ENCODE assay signal across 22 cellular contexts in the genomic region with DNA sequence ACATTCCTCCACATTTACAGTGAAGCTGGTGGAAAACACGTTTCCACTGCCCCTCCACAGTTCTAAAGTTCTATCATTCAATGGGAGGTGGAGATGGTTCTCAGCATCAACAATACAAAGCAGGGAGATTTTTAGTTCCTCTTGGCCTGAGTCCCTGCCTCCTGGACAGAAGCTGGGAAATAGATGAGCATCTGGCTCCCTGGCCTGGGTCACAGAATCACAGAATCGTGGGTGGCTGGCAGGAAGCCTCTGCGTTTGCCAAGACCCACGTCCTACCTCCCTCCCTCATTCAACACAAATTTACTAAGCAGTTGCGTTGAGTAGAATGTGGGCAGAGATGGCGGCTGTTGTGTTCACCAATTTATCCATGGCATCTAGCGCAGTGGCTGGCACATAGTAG. TPM values are rescaled to one million over a fixed set of nuclear protein-coding genes. Genes with fewer than 3 reads are reported as not detected.
A peak's percentile ranks its signal among the peaks of the same experiment; 100 is the strongest.
DNase-seq lines count a peak whose midpoint lies in the region; ATAC-seq and TF ChIP-seq lines count a peak whose summit lies in the region.
"Had no signal": no experiment of that assay in that cellular context is flagged by ENCODE, and none has a peak within 500 bp of the region (broad histone marks: within the 10 kb centered on the region; RNA-seq: fewer than 3 reads in every experiment).

No MANE protein-coding gene starts in this region.

- no peak for DNase-seq in activated T-cell treated with anti-CD3 and anti-CD28 coated beads, Interleukin-2, amount 50 U/mL, for 24 hours
- DNase-seq in activated T-cell treated with anti-CD3 and anti-CD28 coated beads, Interleukin-2, amount 50 U/mL, for 4 hours = no peak
- DNase-seq in activated naive CD4-positive, alpha-beta T cell treated with anti-CD3 and anti-CD28 coated beads, Interleukin-2, amount 50 U/mL, for 72 hours (ENCODE audit: low spot score in 2 of 2) = no peak
- no peak for DNase-seq in mesendoderm
- DNase-seq: ACHN; activated gamma-delta T cell; CD4-positive, alpha-beta T cell; DMS53; endodermal cell; GF-D8; NCI-H1694; Peyer's patch; thyroid gland had no signal

- no peak overlapping the region for H3K4me2 ChIP-seq in mesendoderm (ENCODE audit: low read length)

- no peak for TF ChIP-seq CTCF in HEK293 (tag by site-specific recombination; IDR thresholded peaks at IDR 0.05)

- H3K27ac ChIP-seq in HEK293 (ENCODE audit: extremely low read depth, low read depth, low read length) (no peak overlapping the region), muscle layer of duodenum (ENCODE audit: low read length) (peak overlapping the region; percentile 9), mesendoderm (ENCODE audit: low read depth, low read length) (no peak overlapping the region)
- H3K27ac ChIP-seq: parathyroid adenoma, SJSA1, thyroid gland had no signal

- POLR2A ChIA-PET in HEK293 (lab: Yijun Ruan, JAX) = no interaction called here

- no peaks in the 10 kb centered on the region for H3K79me1 ChIP-seq in mesendoderm (ENCODE audit: low read length)

- H3K27me3 ChIP-seq in muscle layer of duodenum (ENCODE audit: low read depth, low read length) (no peaks in the 10 kb centered on the region), mesendoderm (ENCODE audit: insufficient read depth, low read length, poor library complexity) (no peaks in the 10 kb centered on the region)
- H3K27me3 ChIP-seq: Peyer's patch, thyroid gland had no signal

- no CpG with 5 or more reads among the region's 7 CpGs for WGBS in mesendoderm (ENCODE audit: extremely low coverage, insufficient coverage, low lambda C conversion rate)

- ATAC-seq in activated T-cell treated with anti-CD3 and anti-CD28 coated beads, Interleukin-2, amount 50 U/mL, for 4 hours = no peak
- no peak for ATAC-seq in activated naive CD4-positive, alpha-beta T cell treated with anti-CD3 and anti-CD28 coated beads, Interleukin-2, amount 50 U/mL, for 72 hours
- ATAC-seq in HG02938 (IDR thresholded peaks at IDR 0.05; ENCODE audit: unreplicated experiment) (no peak), GM18907 (IDR thresholded peaks at IDR 0.05; ENCODE audit: unreplicated experiment) (no peak)

- no peaks in the 10 kb centered on the region for H3K79me2 ChIP-seq in mesendoderm (ENCODE audit: control insufficient read depth, insufficient read depth, low read length)
- H3K79me2 ChIP-seq: parathyroid adenoma had no signal

- H2AK5ac ChIP-seq in mesendoderm (ENCODE audit: low read length) = no peak overlapping the region

- no peaks in the 10 kb centered on the region for H3K36me3 Mint-ChIP-seq in activated T-cell treated with anti-CD3 and anti-CD28 coated beads, Interleukin-2, amount 50 U/mL, for 24 hours (ENCODE audit: low read depth)
- no peaks in the 10 kb centered on the region for H3K36me3 Mint-ChIP-seq in activated T-cell treated with anti-CD3 and anti-CD28 coated beads, Interleukin-2, amount 50 U/mL, for 4 hours (ENCODE audit: insufficient read depth)
- H3K36me3 Mint-ChIP-seq in activated naive CD4-positive, alpha-beta T cell treated with anti-CD3 and anti-CD28 coated beads, Interleukin-2, amount 50 U/mL, for 72 hours = no peaks in the 10 kb centered on the region
- H3K36me3 Mint-ChIP-seq: natural killer cell treated with Interleukin-12 subunit alpha and Interleukin-12 subunit beta and Interleukin-15 and Interleukin-18, amount 100 ng/mL, for 72 hours; stimulated activated effector memory CD8-positive, alpha-beta T cell treated with anti-CD3 and anti-CD28 coated beads, Interleukin-12 subunit alpha, Interleukin-12 subunit beta, amount 100 ng/mL, for 72 hours had no signal

- H3K4me1 Mint-ChIP-seq in activated T-cell treated with anti-CD3 and anti-CD28 coated beads, Interleukin-2, amount 50 U/mL, for 24 hours (ENCODE audit: low read depth) = peaks cover 11% of the 10 kb centered on the region
- H3K4me1 Mint-ChIP-seq in activated T-cell treated with anti-CD3 and anti-CD28 coated beads, Interleukin-2, amount 50 U/mL, for 4 hours (ENCODE audit: low read depth) = peaks cover 7% of the 10 kb centered on the region
- H3K4me1 Mint-ChIP-seq: endodermal cell had no signal

- H3K9me3 Mint-ChIP-seq in activated T-cell treated with anti-CD3 and anti-CD28 coated beads, Interleukin-2, amount 50 U/mL, for 24 hours = no peaks in the 10 kb centered on the region
- no peaks in the 10 kb centered on the region for H3K9me3 Mint-ChIP-seq in activated T-cell treated with anti-CD3 and anti-CD28 coated beads, Interleukin-2, amount 50 U/mL, for 4 hours
- no peaks in the 10 kb centered on the region for H3K9me3 Mint-ChIP-seq in activated naive CD4-positive, alpha-beta T cell treated with anti-CD3 and anti-CD28 coated beads, Interleukin-2, amount 50 U/mL, for 72 hours
- H3K9me3 Mint-ChIP-seq: CD4-positive, alpha-beta T cell; endodermal cell; IgD-negative memory B cell; natural killer cell treated with Interleukin-12 subunit alpha and Interleukin-12 subunit beta and Interleukin-15 and Interleukin-18, amount 100 ng/mL, for 72 hours; stimulated activated effector memory CD8-positive, alpha-beta T cell treated with anti-CD3 and anti-CD28 coated beads, Interleukin-12 subunit alpha, Interleukin-12 subunit beta, amount 100 ng/mL, for 72 hours had no signal

- H3K4me1 ChIP-seq in HEK293 (ENCODE audit: control insufficient read depth, insufficient read depth, low read length) = no peaks in the 10 kb centered on the region
- H3K4me1 ChIP-seq in muscle layer of duodenum (ENCODE audit: control insufficient read depth in 1 of 2, insufficient read depth in 2 of 2, low read length in 2 of 2) = peaks cover 14 to 15% of the 10 kb centered on the region in 2 donors
- H3K4me1 ChIP-seq in mesendoderm (ENCODE audit: control insufficient read depth, low read depth, low read length) = no peaks in the 10 kb centered on the region
- H3K4me1 ChIP-seq: thyroid gland had no signal

- H2BK120ac ChIP-seq in mesendoderm (ENCODE audit: low read depth, low read length) = no peak overlapping the region

- H3K9ac ChIP-seq in mesendoderm (ENCODE audit: low read length) = no peak overlapping the region
- H3K9ac ChIP-seq: parathyroid adenoma had no signal

- H3K18ac ChIP-seq in mesendoderm (ENCODE audit: low read length) = no peak overlapping the region

- no peak overlapping the region for H3K23ac ChIP-seq in mesendoderm (ENCODE audit: low read length)

- H4K8ac ChIP-seq in mesendoderm (ENCODE audit: low read depth, low read length) = no peak overlapping the region

- peak overlapping the region; percentile 29 for H3K27ac Mint-ChIP-seq in activated T-cell treated with anti-CD3 and anti-CD28 coated beads, Interleukin-2, amount 50 U/mL, for 24 hours
- H3K27ac Mint-ChIP-seq in activated naive CD4-positive, alpha-beta T cell treated with anti-CD3 and anti-CD28 coated beads, Interleukin-2, amount 50 U/mL, for 72 hours = peak overlapping the region; percentile 22 to 62
- H3K27ac Mint-ChIP-seq: CD4-positive, alpha-beta T cell; endodermal cell; IgD-negative memory B cell; natural killer cell treated with Interleukin-12 subunit alpha and Interleukin-12 subunit beta and Interleukin-15 and Interleukin-18, amount 100 ng/mL, for 72 hours; stimulated activated effector memory CD8-positive, alpha-beta T cell treated with anti-CD3 and anti-CD28 coated beads, Interleukin-12 subunit alpha, Interleukin-12 subunit beta, amount 100 ng/mL, for 72 hours had no signal

- H3K36me3 ChIP-seq in HEK293 (ENCODE audit: control insufficient read depth in 2 of 2, insufficient read depth in 1 of 2, low read length in 2 of 2) (no peaks in the 10 kb centered on the region), muscle layer of duodenum (ENCODE audit: control insufficient read depth in 1 of 2, insufficient read depth in 2 of 2, low read length in 2 of 2) (no peaks in the 10 kb centered on the region), mesendoderm (ENCODE audit: control insufficient read depth, insufficient read depth, low read length) (no peaks in the 10 kb centered on the region)
- H3K36me3 ChIP-seq: Peyer's patch, SJSA1, thyroid gland had no signal

- H2BK5ac ChIP-seq in mesendoderm (ENCODE audit: low read length) = no peak overlapping the region

- peaks cover 2% of the 10 kb centered on the region for H3K27me3 Mint-ChIP-seq in activated T-cell treated with anti-CD3 and anti-CD28 coated beads, Interleukin-2, amount 50 U/mL, for 24 hours
- peaks cover 4% of the 10 kb centered on the region for H3K27me3 Mint-ChIP-seq in activated T-cell treated with anti-CD3 and anti-CD28 coated beads, Interleukin-2, amount 50 U/mL, for 4 hours (ENCODE audit: low read depth)

- H3K4me3 ChIP-seq in HEK293 (ENCODE audit: low read depth, low read length) (no peak overlapping the region), muscle layer of duodenum (ENCODE audit: low read depth in 1 of 2, low read length in 2 of 2) (no peak overlapping the region), mesendoderm (ENCODE audit: low read length) (no peak overlapping the region)
- H3K4me3 ChIP-seq: Peyer's patch, SJSA1, thyroid gland had no signal

- no peak overlapping the region for H3K56ac ChIP-seq in mesendoderm (ENCODE audit: low read length)

- no peak overlapping the region for H3K4me3 Mint-ChIP-seq in activated T-cell treated with anti-CD3 and anti-CD28 coated beads, Interleukin-2, amount 50 U/mL, for 24 hours
- no peak overlapping the region for H3K4me3 Mint-ChIP-seq in activated T-cell treated with anti-CD3 and anti-CD28 coated beads, Interleukin-2, amount 50 U/mL, for 4 hours
- H3K4me3 Mint-ChIP-seq: CD4-positive, alpha-beta T cell; endodermal cell; natural killer cell treated with Interleukin-12 subunit alpha and Interleukin-12 subunit beta and Interleukin-15 and Interleukin-18, amount 100 ng/mL, for 72 hours; stimulated activated effector memory CD8-positive, alpha-beta T cell treated with anti-CD3 and anti-CD28 coated beads, Interleukin-12 subunit alpha, Interleukin-12 subunit beta, amount 100 ng/mL, for 72 hours had no signal

- H4K5ac ChIP-seq in mesendoderm (ENCODE audit: low read length) = no peak overlapping the region

- H3K9me3 ChIP-seq in HEK293 (ENCODE audit: control insufficient read depth, insufficient read depth, low read depth, low read length) (no peaks in the 10 kb centered on the region), muscle layer of duodenum (ENCODE audit: control insufficient read depth in 1 of 2, low read length in 2 of 2) (no peaks in the 10 kb centered on the region)
- H3K9me3 ChIP-seq: Peyer's patch, SJSA1, thyroid gland had no signal

- CTCF ChIA-PET in HEK293 (lab: Yijun Ruan, JAX) = interaction anchor here (1.5 kb wide), 1 partner anchor 58 kb away, joined by 6 read pairs; no protein-coding TSS in a partner anchor

- no peak overlapping the region for H2BK15ac ChIP-seq in mesendoderm (replicated peaks; ENCODE audit: low read depth)

- H3K4ac ChIP-seq in mesendoderm (ENCODE audit: low read depth, low read length) = no peak overlapping the region

TF ChIP-seq in HEK293, 187 proteins besides CTCF, POLR2A, EP300 and RAD21 (continues in another document):
- TF ChIP-seq ZFHX2 (tag by site-specific recombination; conservative IDR thresholded peaks at IDR 0.05) (peak; percentile 68), ZNF138 (tag by site-specific recombination; IDR thresholded peaks at IDR 0.05; ENCODE audit: borderline replicate concordance) (no peak), ZFP37 (tag by site-specific recombination; IDR thresholded peaks at IDR 0.05) (no peak)

RNA-seq across cellular contexts. Expression of gene PPARGC1B, which starts 5.2 kb away (rescaled TPM):
- 10 to 100 TPM; 11.7 to 16.2 (median 14.5) TPM for total RNA-seq in activated T-cell treated with anti-CD3 and anti-CD28 coated beads, Interleukin-2, amount 50 U/mL, for 4 hours
- total RNA-seq in activated naive CD4-positive, alpha-beta T cell treated with anti-CD3 and anti-CD28 coated beads, Interleukin-2, amount 50 U/mL, for 72 hours = 1 to 10 TPM; 4.8 to 5.1 TPM
- polyA plus RNA-seq in mesendoderm (2013, experiment 1 of 2) = 2.4 TPM
- polyA plus RNA-seq in mesendoderm (2013, experiment 2 of 2) = 2.6 TPM
